Comparison of ENCODE assay signal across 11 cellular contexts in the genomic region with DNA sequence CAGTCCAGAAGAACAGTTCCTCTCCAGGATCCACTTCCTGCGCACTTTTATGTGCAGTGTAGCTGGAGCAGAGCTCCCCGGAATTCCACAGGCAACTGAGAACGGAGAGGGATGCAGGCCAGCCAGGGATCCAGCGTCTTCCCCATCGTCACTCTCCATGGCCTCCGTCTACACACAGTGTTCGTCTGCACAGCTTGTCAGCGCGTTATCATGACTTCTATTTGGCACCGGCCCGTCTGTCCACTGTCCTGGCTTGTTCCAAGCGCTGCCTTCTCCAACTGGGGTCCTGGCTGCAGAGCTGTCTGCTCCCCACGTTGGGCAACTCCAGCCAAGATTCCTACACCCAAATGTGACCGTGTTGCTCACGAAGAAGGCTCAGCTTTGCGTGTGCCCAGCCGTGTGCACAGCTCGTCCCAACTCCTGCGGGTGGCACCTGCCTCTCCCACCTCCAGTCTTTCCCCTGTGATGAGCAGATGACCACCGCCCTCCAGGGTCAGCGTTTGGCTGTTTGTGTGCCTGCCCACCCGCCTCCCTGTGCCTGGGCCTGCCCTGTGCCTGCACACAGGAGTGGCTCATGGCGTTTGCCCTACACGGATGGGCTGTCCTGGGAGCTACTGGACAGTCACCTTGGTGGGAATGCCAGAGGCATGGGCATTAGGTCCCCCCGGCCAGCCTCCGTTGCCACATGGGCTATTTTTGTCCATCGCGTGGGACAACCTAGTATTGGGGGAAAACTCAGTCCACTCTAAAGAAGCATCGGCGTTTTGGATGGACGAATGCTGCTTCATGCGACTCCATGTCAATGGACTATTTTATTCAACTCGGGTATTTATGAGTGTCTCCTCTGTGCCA. TPM values are rescaled to one million over a fixed set of nuclear protein-coding genes. Genes with fewer than 3 reads are reported as not detected.
DNase-seq lines count a peak whose midpoint lies in the region; ATAC-seq and TF ChIP-seq lines count a peak whose summit lies in the region.
"Had no signal": no experiment of that assay in that cellular context is flagged by ENCODE, and none has a peak within 500 bp of the region (broad histone marks: within the 10 kb centered on the region; RNA-seq: fewer than 3 reads in every experiment).

No MANE protein-coding gene starts in this region.

- no peaks in the 10 kb centered on the region for H3K9me3 Mint-ChIP-seq in effector memory CD8-positive, alpha-beta T cell

- peak overlapping the region in 7 of 10 experiments; percentile 86 to 94 (median 88); a peak in 8 of 20 replicates for H3K4me3 ChIP-seq in BLaER1 treated with 17β-estradiol and CSF1 and Interleukin-3, amounts not matched to agents 10 nM and 100 nM
- H3K4me3 ChIP-seq in Loucy (ENCODE audit: low read length, poor library complexity, severe bottlenecking) (peak overlapping the region; percentile 95), neuronal stem cell (ENCODE audit: low read length in 2 of 2) (peak overlapping the region; percentile 7 to 84)
- H3K4me3 ChIP-seq: body of pancreas had no signal

- no peaks in the 10 kb centered on the region for H3K27me3 ChIP-seq in BLaER1 treated with 17β-estradiol and CSF1 and Interleukin-3, amounts not matched to agents 10 nM and 100 nM
- H3K27me3 ChIP-seq in Loucy (ENCODE audit: insufficient read depth, low read length, poor library complexity, severe bottlenecking) (peaks cover 6% of the 10 kb centered on the region), neuronal stem cell (ENCODE audit: control insufficient read depth in 3 of 3, insufficient read depth in 3 of 3, low read depth in 1 of 3, low read length in 3 of 3) (no peaks in the 10 kb centered on the region)
- H3K27me3 ChIP-seq: body of pancreas had no signal

- H3K9me2 ChIP-seq in Loucy (replicated peaks; ENCODE audit: low read depth, low read length) = no peaks in the 10 kb centered on the region

- H2BK12ac ChIP-seq in neuronal stem cell (ENCODE audit: low read length) = no peak overlapping the region

- no peak overlapping the region for H2BK5ac ChIP-seq in neuronal stem cell (ENCODE audit: low read length)

- peak overlapping the region; percentile 96 for H3K27ac Mint-ChIP-seq in effector memory CD8-positive, alpha-beta T cell

- H3K4me2 ChIP-seq in BLaER1 treated with 17β-estradiol and CSF1 and Interleukin-3, amounts not matched to agents 10 nM and 100 nM = peak overlapping the region; percentile 89 to 99 (median 97); a peak in 21 of 22 replicates
- H3K4me2 ChIP-seq in Loucy (ENCODE audit: low read depth, low read length, poor library complexity, severe bottlenecking) (peak overlapping the region; percentile 100), neuronal stem cell (ENCODE audit: insufficient read depth, low read length, poor library complexity, severe bottlenecking) (no peak overlapping the region)

- H3K14ac ChIP-seq in neuronal stem cell (ENCODE audit: low read length) = no peak overlapping the region

- no peak overlapping the region for H3K18ac ChIP-seq in neuronal stem cell (ENCODE audit: low read length)

- no peak overlapping the region for H3K27ac ChIP-seq in BLaER1 treated with 17β-estradiol and CSF1 and Interleukin-3, amounts not matched to agents 10 nM and 100 nM
- H3K27ac ChIP-seq in neuronal stem cell (replicated peaks; ENCODE audit: low read length) = no peak overlapping the region
- H3K27ac ChIP-seq: SK-N-MC had no signal

- peaks cover 12 to 22% (median 14%) of the 10 kb centered on the region in 11 experiments; a peak in 21 of 22 replicates for H4K20me1 ChIP-seq in BLaER1 treated with 17β-estradiol and CSF1 and Interleukin-3, amounts not matched to agents 10 nM and 100 nM
- peaks cover 20% of the 10 kb centered on the region for H4K20me1 ChIP-seq in Loucy (ENCODE audit: insufficient read depth, low read length, poor library complexity, severe bottlenecking)

- H4K91ac ChIP-seq in neuronal stem cell (ENCODE audit: low read depth, low read length, poor library complexity) = no peak overlapping the region

- no CpG with 5 or more reads among the region's 33 CpGs for WGBS in neuronal stem cell (ENCODE audit: extremely low coverage in 2 of 2, insufficient read length in 2 of 2, insufficient replicate concordance in 1 of 2), 2 donors

- ATAC-seq in effector memory CD8-positive, alpha-beta T cell (replicated peaks) = no peak
- no peak for ATAC-seq in GM18520 (IDR thresholded peaks at IDR 0.05; ENCODE audit: unreplicated experiment)
- ATAC-seq in HG03108 (IDR thresholded peaks at IDR 0.05; ENCODE audit: unreplicated experiment) = no peak
- ATAC-seq: body of pancreas, esophagus mucosa had no signal

- H2AK5ac ChIP-seq in neuronal stem cell (ENCODE audit: low read depth, low read length) = no peak overlapping the region

- peaks cover 51 to 58% (median 57%) of the 10 kb centered on the region in 11 experiments for H3K9me3 ChIP-seq in BLaER1 treated with 17β-estradiol and CSF1 and Interleukin-3, amounts not matched to agents 10 nM and 100 nM (replicated peaks in 1 of 11)
- no peaks in the 10 kb centered on the region; the same call in 1 of the 2 replicates for H3K9me3 ChIP-seq in Loucy (ENCODE audit: insufficient read depth, low read depth, low read length)
- H3K9me3 ChIP-seq in neuronal stem cell (replicated peaks in 1 of 2; ENCODE audit: control insufficient read depth in 2 of 2, insufficient read depth in 1 of 2, low read depth in 1 of 2, low read length in 2 of 2) = peaks cover 37 to 58% of the 10 kb centered on the region in 2 donors
- H3K9me3 ChIP-seq: body of pancreas had no signal

- TF ChIP-seq CTCF in Loucy (conservative IDR thresholded peaks at IDR 0.05; ENCODE audit: low read length) = no peak

- H2AFZ ChIP-seq in Loucy (ENCODE audit: low read length) (no peak overlapping the region), neuronal stem cell (ENCODE audit: low read length) (no peak overlapping the region)

- peaks cover 25 to 33% (median 30%) of the 10 kb centered on the region in 10 experiments for H3K4me1 ChIP-seq in BLaER1 treated with 17β-estradiol and CSF1 and Interleukin-3, amounts not matched to agents 10 nM and 100 nM
- H3K4me1 ChIP-seq in Loucy (ENCODE audit: insufficient read depth, low read length, poor library complexity, severe bottlenecking) = peaks cover 27% of the 10 kb centered on the region
- peaks cover 16% of the 10 kb centered on the region in 2 donors for H3K4me1 ChIP-seq in neuronal stem cell (ENCODE audit: control insufficient read depth in 2 of 2, insufficient read depth in 1 of 2, low read depth in 1 of 2, low read length in 2 of 2)

- peaks cover 21% of the 10 kb centered on the region for H3K79me1 ChIP-seq in neuronal stem cell (ENCODE audit: low read depth, low read length)

- peak overlapping the region; percentile 90 to 92 for H3K4me3 Mint-ChIP-seq in effector memory CD8-positive, alpha-beta T cell

- H4K8ac ChIP-seq in neuronal stem cell (ENCODE audit: low read depth, low read length) = no peak overlapping the region

- H3K23ac ChIP-seq in neuronal stem cell (ENCODE audit: low read depth, low read length, poor library complexity) = peak overlapping the region; percentile 25

- H3K4ac ChIP-seq in neuronal stem cell (ENCODE audit: low read length) = no peak overlapping the region

- H3K79me2 ChIP-seq in Loucy (ENCODE audit: insufficient read depth, low read length) = peaks cover 47% of the 10 kb centered on the region

- H3K36me3 Mint-ChIP-seq in effector memory CD8-positive, alpha-beta T cell (ENCODE audit: insufficient read depth) = peaks cover 48% of the 10 kb centered on the region

- H3K36me3 ChIP-seq in BLaER1 treated with 17β-estradiol and CSF1 and Interleukin-3, amounts not matched to agents 10 nM and 100 nM = peaks cover 22 to 45% (median 38%) of the 10 kb centered on the region in 11 experiments; a peak in 20 of 22 replicates
- H3K36me3 ChIP-seq in Loucy (ENCODE audit: insufficient read depth, low read length) = no peaks in the 10 kb centered on the region
- peaks cover 18 to 35% of the 10 kb centered on the region in 2 donors for H3K36me3 ChIP-seq in neuronal stem cell (replicated peaks in 1 of 2; ENCODE audit: control insufficient read depth in 2 of 2, insufficient read depth in 2 of 2, low read length in 2 of 2)

- peak overlapping the region in 2 of 11 experiments; percentile 96 to 98; a peak in 2 of 22 replicates for H3K9ac ChIP-seq in BLaER1 treated with 17β-estradiol and CSF1 and Interleukin-3, amounts not matched to agents 10 nM and 100 nM
- no peak overlapping the region for H3K9ac ChIP-seq in Loucy (ENCODE audit: low read depth, low read length, poor library complexity, severe bottlenecking)
- peak overlapping the region; percentile 36 for H3K9ac ChIP-seq in neuronal stem cell (ENCODE audit: low read depth, low read length, poor library complexity)

- H2BK15ac ChIP-seq in neuronal stem cell (ENCODE audit: low read length) = no peak overlapping the region

- peaks cover 50 to 61% of the 10 kb centered on the region in 2 donors for H3K4me1 Mint-ChIP-seq in effector memory CD8-positive, alpha-beta T cell (ENCODE audit: low read depth in 2 of 2)

- H3K27me3 Mint-ChIP-seq in effector memory CD8-positive, alpha-beta T cell = no peaks in the 10 kb centered on the region

- no peak for DNase-seq in effector memory CD8-positive, alpha-beta T cell
- no peak for DNase-seq in neuronal stem cell (ENCODE audit: low spot score)
- no peak for DNase-seq in cerebellar nuclear complex (lab: John Stamatoyannopoulos, UW)
- no peak for DNase-seq in NCI-H510A treated with DMSO at 0.1 percent for 48 hours (lab: John Stamatoyannopoulos, UW)

- H3F3A ChIP-seq in Loucy (ENCODE audit: low read depth) = no peaks in the 10 kb centered on the region

- H2BK120ac ChIP-seq in neuronal stem cell (ENCODE audit: low read depth, low read length) = no peak overlapping the region

RNA-seq across cellular contexts. Expression of gene CTBP1, which starts 2.2 kb away (rescaled TPM):
- polyA plus RNA-seq in neuronal stem cell (2013, experiment 1 of 2) = 151 TPM
- 149 TPM for polyA plus RNA-seq in neuronal stem cell (2013, experiment 2 of 2)

RNA-seq across cellular contexts. Expression of gene MAEA, which starts 38.5 kb away (rescaled TPM):
- 38.4 TPM for polyA plus RNA-seq in neuronal stem cell (2013, experiment 1 of 2)
- polyA plus RNA-seq in neuronal stem cell (2013, experiment 2 of 2) = 37.0 TPM
